9 cellular contexts compared by ENCODE assay signal in genomic region chr19:3816138-3816537, GRCh38. TPM values are rescaled to one million over a fixed set of nuclear protein-coding genes. Genes with fewer than 3 reads are reported as not detected.
"Had no signal": no experiment of that assay in that cellular context is flagged by ENCODE, and none has a peak within 500 bp of the region (broad histone marks: within the 10 kb centered on the region; RNA-seq: fewer than 3 reads in every experiment).

No MANE protein-coding gene starts in this region.

RNA-seq across cellular contexts. Expression of gene MATK, which starts 30.0 kb away (rescaled TPM):
- total RNA-seq: LHCN-M2, MCF 10A, NCI-H460, OCI-LY7, PC-9, RPMI7951, SJCRH30 had no signal

RNA-seq across cellular contexts. Expression of gene RAX2, which starts 44.1 kb away (rescaled TPM):
- total RNA-seq: LHCN-M2, MCF 10A, NCI-H460, OCI-LY7, PC-9, Right ventricle myocardium inferior, RPMI7951, SJCRH30, SK-MEL-5 had no signal

RNA-seq across cellular contexts. Expression of gene ZFR2, which starts 52.7 kb away (rescaled TPM):
- total RNA-seq: LHCN-M2, MCF 10A, NCI-H460, OCI-LY7, PC-9, Right ventricle myocardium inferior, RPMI7951, SJCRH30 had no signal
